Comparison of ENCODE assay signal across 1 cellular context in the genomic region with DNA sequence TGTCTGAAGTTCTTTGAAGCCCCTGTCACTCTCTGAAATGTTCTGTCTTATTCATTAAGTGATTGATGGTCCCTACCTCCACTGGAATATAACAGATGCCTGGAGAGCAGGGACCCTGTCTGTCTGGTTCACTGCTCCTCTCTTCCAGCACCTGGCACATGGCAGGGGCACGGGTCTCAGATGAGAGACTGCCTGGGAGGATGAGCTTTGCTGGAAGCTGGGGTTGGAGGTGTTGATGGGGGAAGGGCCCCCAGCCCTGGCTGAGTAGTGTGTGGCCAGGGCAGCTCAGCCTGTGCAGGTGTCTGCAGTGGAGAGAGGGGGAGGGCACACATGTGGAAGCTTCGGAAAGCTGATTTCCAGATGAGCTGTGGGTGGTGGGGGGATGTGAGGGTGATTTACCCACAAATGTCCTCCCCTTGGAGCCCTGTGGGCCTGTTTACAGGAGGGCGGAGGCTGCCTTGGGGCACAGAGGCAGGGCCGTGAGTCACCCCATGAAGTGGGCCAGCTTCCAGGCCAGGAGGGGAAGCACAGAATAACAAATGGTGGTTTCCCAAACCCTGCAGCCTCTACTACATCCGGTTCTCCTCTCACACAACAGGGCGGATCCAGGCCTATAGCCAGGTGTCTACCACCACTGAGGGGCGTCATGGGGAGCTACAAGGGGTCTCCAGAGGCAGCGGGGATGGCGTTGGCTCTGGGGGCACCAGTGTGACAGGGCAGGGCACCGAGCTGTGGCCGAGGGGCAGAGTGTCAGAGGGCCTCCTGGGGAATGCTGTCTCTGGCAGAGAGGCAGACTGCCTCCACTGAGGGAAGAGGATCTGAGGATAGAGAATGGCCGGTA.
TF ChIP-seq lines count a peak whose summit lies in the region.

No MANE protein-coding gene starts in this region.

TF ChIP-seq in A549, 52 proteins besides CTCF, POLR2A, EP300 and RAD21 (continued from another document):
- TF ChIP-seq, protein P1, sequence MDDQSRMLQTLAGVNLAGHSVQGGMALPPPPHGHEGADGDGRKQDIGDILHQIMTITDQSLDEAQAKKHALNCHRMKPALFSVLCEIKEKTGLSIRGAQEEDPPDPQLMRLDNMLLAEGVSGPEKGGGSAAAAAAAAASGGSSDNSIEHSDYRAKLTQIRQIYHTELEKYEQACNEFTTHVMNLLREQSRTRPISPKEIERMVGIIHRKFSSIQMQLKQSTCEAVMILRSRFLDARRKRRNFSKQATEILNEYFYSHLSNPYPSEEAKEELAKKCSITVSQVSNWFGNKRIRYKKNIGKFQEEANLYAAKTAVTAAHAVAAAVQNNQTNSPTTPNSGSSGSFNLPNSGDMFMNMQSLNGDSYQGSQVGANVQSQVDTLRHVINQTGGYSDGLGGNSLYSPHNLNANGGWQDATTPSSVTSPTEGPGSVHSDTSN (IDR thresholded peaks at IDR 0.05) = peak; percentile 78
- peak; percentile 29; the same call in 1 of the 2 replicates for TF ChIP-seq MAZ (IDR thresholded peaks at IDR 0.05; ENCODE audit: borderline replicate concordance, low read depth, low read length)
- no peak for TF ChIP-seq ZFP36 (IDR thresholded peaks at IDR 0.05; ENCODE audit: borderline replicate concordance, partially characterized antibody)
- TF ChIP-seq HEYL (CRISPR knock-in tag; IDR thresholded peaks at IDR 0.05) = peak; percentile 35; the same call in 1 of the 2 replicates
- no peak for TF ChIP-seq RCOR1 (IDR thresholded peaks at IDR 0.05; ENCODE audit: low read depth, low read length)
- TF ChIP-seq JUN (IDR thresholded peaks at IDR 0.05) = peak; percentile 66 to 98; a peak in 4 of 5 replicates
- TF ChIP-seq MYC (IDR thresholded peaks at IDR 0.05; ENCODE audit: borderline replicate concordance, low read length) = peak; percentile 36; the same call in 1 of the 2 replicates
- peak; percentile 90 for TF ChIP-seq FOSB (CRISPR knock-in tag; IDR thresholded peaks at IDR 0.05)
- TF ChIP-seq SMC3 (IDR thresholded peaks at IDR 0.05) = peak; percentile 27; the same call in 1 of the 3 replicates
- TF ChIP-seq, protein P2, sequence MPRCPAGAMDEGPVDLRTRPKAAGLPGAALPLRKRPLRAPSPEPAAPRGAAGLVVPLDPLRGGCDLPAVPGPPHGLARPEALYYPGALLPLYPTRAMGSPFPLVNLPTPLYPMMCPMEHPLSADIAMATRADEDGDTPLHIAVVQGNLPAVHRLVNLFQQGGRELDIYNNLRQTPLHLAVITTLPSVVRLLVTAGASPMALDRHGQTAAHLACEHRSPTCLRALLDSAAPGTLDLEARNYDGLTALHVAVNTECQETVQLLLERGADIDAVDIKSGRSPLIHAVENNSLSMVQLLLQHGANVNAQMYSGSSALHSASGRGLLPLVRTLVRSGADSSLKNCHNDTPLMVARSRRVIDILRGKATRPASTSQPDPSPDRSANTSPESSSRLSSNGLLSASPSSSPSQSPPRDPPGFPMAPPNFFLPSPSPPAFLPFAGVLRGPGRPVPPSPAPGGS (IDR thresholded peaks at IDR 0.05) = peak; percentile 79; the same call in 2 of the 3 replicates
- peak; percentile 25; the same call in 1 of the 2 replicates for TF ChIP-seq HOXB5 (CRISPR knock-in tag; IDR thresholded peaks at IDR 0.05)
- TF ChIP-seq SREBF2 (IDR thresholded peaks at IDR 0.05) = no peak
- TF ChIP-seq TFCP2L1 (CRISPR knock-in tag; IDR thresholded peaks at IDR 0.05) = 0 out of 2 replicates have a peak, but pooled peaks have one; percentile 36
- peak; percentile 79 for TF ChIP-seq GATA3 (IDR thresholded peaks at IDR 0.05; ENCODE audit: borderline replicate concordance)
- peak; percentile 77 for TF ChIP-seq FOSL2 (IDR thresholded peaks at IDR 0.05)
- TF ChIP-seq FOSL2 (CRISPR knock-in tag; IDR thresholded peaks at IDR 0.05) = peak; percentile 96
- peak; percentile 55; the same call in 1 of the 2 replicates for TF ChIP-seq NPAS2 (CRISPR knock-in tag; IDR thresholded peaks at IDR 0.05; ENCODE audit: borderline replicate concordance)
- TF ChIP-seq CHD4 (IDR thresholded peaks at IDR 0.05; ENCODE audit: borderline replicate concordance) = no peak
- peak; percentile 64; the same call in 1 of the 2 replicates for TF ChIP-seq EHF (CRISPR knock-in tag; IDR thresholded peaks at IDR 0.05)
- no peak; the same call in 1 of the 2 replicates for TF ChIP-seq HOXA7 (CRISPR knock-in tag; IDR thresholded peaks at IDR 0.05)
- 0 out of 2 replicates have a peak, but pooled peaks have one; percentile 16 for TF ChIP-seq ZC3H11A (IDR thresholded peaks at IDR 0.05)
- TF ChIP-seq CEBPB (IDR thresholded peaks at IDR 0.05) = peak in 1 of 2 experiments; percentile 51; a peak in 1 of 4 replicates
TF ChIP-seq in A549: peak in this region for 22.
